ENCODE assay signal across 1 cellular context in genomic region chr1:36183309-36183856, GRCh38.
TF ChIP-seq lines count a peak whose summit lies in the region.

No MANE protein-coding gene starts in this region.

TF ChIP-seq in H1, 55 proteins besides CTCF, POLR2A, EP300 and RAD21:
- TF ChIP-seq GABPA (IDR thresholded peaks at IDR 0.05; ENCODE audit: borderline replicate concordance, insufficient read depth, low read length) (no peak), POU5F1 (IDR thresholded peaks at IDR 0.05; ENCODE audit: low read depth, low read length) (no peak), TEAD4 (IDR thresholded peaks at IDR 0.05; ENCODE audit: low read depth, low read length) (no peak), SP4 (IDR thresholded peaks at IDR 0.05; ENCODE audit: low read length) (no peak), FOSL1 (IDR thresholded peaks at IDR 0.05; ENCODE audit: insufficient read depth, low read depth, low read length) (no peak), ZNF274 (IDR thresholded peaks at IDR 0.05; ENCODE audit: borderline replicate concordance, extremely low read depth, low read length) (no peak), CTBP2 (IDR thresholded peaks at IDR 0.05; ENCODE audit: borderline replicate concordance, insufficient read depth, insufficient read length, low read length) (no peak), ASH2L (IDR thresholded peaks at IDR 0.05; ENCODE audit: low read length) (no peak), MAX (IDR thresholded peaks at IDR 0.05) (no peak), YY1 (IDR thresholded peaks at IDR 0.05; ENCODE audit: low read depth, low read length) (no peak), TAF1 (IDR thresholded peaks at IDR 0.05; ENCODE audit: low read depth, low read length) (no peak), BCL11A (IDR thresholded peaks at IDR 0.05; ENCODE audit: low read depth in 2 of 2, low read length in 2 of 2) (no peak)
TF ChIP-seq in H1: peak in this region for 0.
